28 cellular contexts compared by ENCODE assay signal in the genomic region with DNA sequence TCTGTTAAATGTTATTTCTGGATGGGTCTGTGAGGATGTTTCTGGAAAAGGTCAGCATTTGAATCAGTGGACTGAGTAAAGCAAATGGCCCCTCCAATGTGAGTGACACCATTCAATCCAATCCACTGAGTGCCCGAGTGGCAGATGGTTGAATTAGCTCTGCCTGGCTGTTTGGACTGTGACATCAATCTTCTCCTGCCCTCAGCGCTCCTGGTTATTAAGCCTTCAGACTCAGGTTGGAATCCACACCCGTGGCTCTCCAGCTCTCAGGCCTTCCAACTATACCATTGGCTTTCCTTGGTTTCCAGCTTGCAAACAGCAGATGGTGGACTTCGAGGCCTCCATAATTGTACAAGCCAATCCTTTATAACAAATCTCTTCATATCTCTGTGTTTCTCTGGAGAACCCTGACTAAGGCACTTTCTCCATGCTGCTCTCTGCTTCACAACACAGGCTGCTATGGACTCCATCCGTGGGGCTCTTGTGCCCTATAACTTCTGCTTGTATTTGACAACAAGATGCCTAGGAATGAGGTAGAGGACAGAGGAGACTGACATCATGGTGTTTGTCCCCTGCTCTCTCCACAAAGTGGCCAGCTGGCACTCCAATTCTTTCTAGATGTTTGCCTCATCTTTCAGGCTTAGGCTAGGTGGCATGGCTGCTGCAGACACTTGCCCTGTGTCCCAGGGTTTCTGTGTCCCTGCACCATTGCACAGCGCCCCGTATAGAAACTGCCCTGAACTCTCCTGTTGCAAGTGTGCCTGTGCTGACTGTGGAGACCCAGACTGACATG. TPM values are rescaled to one million over a fixed set of nuclear protein-coding genes. Genes with fewer than 3 reads are reported as not detected.
"Had no signal": no experiment of that assay in that cellular context is flagged by ENCODE, and none has a peak within 500 bp of the region (broad histone marks: within the 10 kb centered on the region; RNA-seq: fewer than 3 reads in every experiment).

No MANE protein-coding gene starts in this region.

- ATAC-seq: heart left ventricle; natural killer cell; sciatic nerve; stimulated activated effector memory CD8-positive, alpha-beta T cell treated with anti-CD3 and anti-CD28 coated beads, Interleukin-12 subunit alpha, Interleukin-12 subunit beta, amount 100 ng/mL, for 72 hours; stimulated activated naive CD8-positive, alpha-beta T cell treated with anti-CD3 and anti-CD28 coated beads, Interleukin-15, amount 100 ng/mL, for 72 hours; T-helper 17 cell; WTC11 had no signal

- DNase-seq: activated CD4-positive, alpha-beta memory T cell treated with anti-CD3 and anti-CD28 coated beads, Interleukin-2, amount 10 ng/mL, durations not matched to agents 7 days and 5 days; activated CD4-positive, alpha-beta T cell treated with anti-CD3 and anti-CD28 coated beads for 1 hour; activated CD4-positive, alpha-beta T cell treated with anti-CD3 and anti-CD28 coated beads, Interleukin-2, amount 10 ng/mL, durations not matched to agents 7 days and 5 days; activated T-cell treated with anti-CD3 and anti-CD28 coated beads, Interleukin-2, amount 50 U/mL, for 48 hours; central memory CD4-positive, alpha-beta T cell; dermis blood vessel endothelial cell; effector CD8-positive, alpha-beta T cell; foreskin fibroblast; heart left ventricle; hypothalamus; left ventricle myocardium inferior; mesendoderm; natural killer cell; stimulated activated CD4-positive, alpha-beta T cell treated with anti-CD3 and anti-CD28 coated beads, Interleukin-4, amount 100 ng/mL, for 24 hours; stimulated activated naive CD8-positive, alpha-beta T cell treated with anti-CD3 and anti-CD28 coated beads, Interleukin-15, amount 100 ng/mL, for 72 hours; substantia nigra; T-helper 17 cell; T1000; uterus had no signal

RNA-seq across cellular contexts. Expression of gene CSTL1, which starts 4.8 kb away (rescaled TPM):
- total RNA-seq: activated CD4-positive, alpha-beta memory T cell treated with anti-CD3 and anti-CD28 coated beads, Interleukin-2, amount 10 ng/mL, durations not matched to agents 7 days and 5 days; activated CD4-positive, alpha-beta T cell treated with anti-CD3 and anti-CD28 coated beads, Interleukin-2, amount 10 ng/mL, durations not matched to agents 7 days and 5 days; activated T-helper 2 cell treated with anti-CD3 and anti-CD28 coated beads, Interferon-gamma antibody, Interleukin-2, Interleukin-4, amounts not matched to agents 10 μg/mL and 5 μg/mL and 100 μg/mL, durations not matched to agents 14 hours and 24 hours and 36 hours; breast epithelium; dermis blood vessel endothelial cell; endothelial cell of umbilical vein; heart left ventricle; left ventricle myocardium inferior; lung; mononuclear cell; natural killer cell; omental fat pad; sciatic nerve; T-helper 17 cell; uterus; WTC11 had no signal

RNA-seq across cellular contexts. Expression of gene CST11, which starts 18.0 kb away (rescaled TPM):
- total RNA-seq: activated CD4-positive, alpha-beta memory T cell treated with anti-CD3 and anti-CD28 coated beads, Interleukin-2, amount 10 ng/mL, durations not matched to agents 7 days and 5 days; activated CD4-positive, alpha-beta T cell treated with anti-CD3 and anti-CD28 coated beads, Interleukin-2, amount 10 ng/mL, durations not matched to agents 7 days and 5 days; activated T-helper 2 cell treated with anti-CD3 and anti-CD28 coated beads, Interferon-gamma antibody, Interleukin-2, Interleukin-4, amounts not matched to agents 10 μg/mL and 5 μg/mL and 100 μg/mL, durations not matched to agents 14 hours and 24 hours and 36 hours; breast epithelium; dermis blood vessel endothelial cell; endothelial cell of umbilical vein; heart left ventricle; left ventricle myocardium inferior; lung; mononuclear cell; natural killer cell; omental fat pad; sciatic nerve; T-helper 17 cell; uterus; WTC11 had no signal

RNA-seq across cellular contexts. Expression of gene CST8, which starts 56.2 kb away (rescaled TPM):
- total RNA-seq: activated CD4-positive, alpha-beta memory T cell treated with anti-CD3 and anti-CD28 coated beads, Interleukin-2, amount 10 ng/mL, durations not matched to agents 7 days and 5 days; activated CD4-positive, alpha-beta T cell treated with anti-CD3 and anti-CD28 coated beads, Interleukin-2, amount 10 ng/mL, durations not matched to agents 7 days and 5 days; activated T-helper 2 cell treated with anti-CD3 and anti-CD28 coated beads, Interferon-gamma antibody, Interleukin-2, Interleukin-4, amounts not matched to agents 10 μg/mL and 5 μg/mL and 100 μg/mL, durations not matched to agents 14 hours and 24 hours and 36 hours; breast epithelium; dermis blood vessel endothelial cell; endothelial cell of umbilical vein; heart left ventricle; left ventricle myocardium inferior; lung; mononuclear cell; natural killer cell; omental fat pad; sciatic nerve; T-helper 17 cell; uterus; WTC11 had no signal
